Comparison of ENCODE assay signal across 4 cellular contexts in the genomic region with DNA sequence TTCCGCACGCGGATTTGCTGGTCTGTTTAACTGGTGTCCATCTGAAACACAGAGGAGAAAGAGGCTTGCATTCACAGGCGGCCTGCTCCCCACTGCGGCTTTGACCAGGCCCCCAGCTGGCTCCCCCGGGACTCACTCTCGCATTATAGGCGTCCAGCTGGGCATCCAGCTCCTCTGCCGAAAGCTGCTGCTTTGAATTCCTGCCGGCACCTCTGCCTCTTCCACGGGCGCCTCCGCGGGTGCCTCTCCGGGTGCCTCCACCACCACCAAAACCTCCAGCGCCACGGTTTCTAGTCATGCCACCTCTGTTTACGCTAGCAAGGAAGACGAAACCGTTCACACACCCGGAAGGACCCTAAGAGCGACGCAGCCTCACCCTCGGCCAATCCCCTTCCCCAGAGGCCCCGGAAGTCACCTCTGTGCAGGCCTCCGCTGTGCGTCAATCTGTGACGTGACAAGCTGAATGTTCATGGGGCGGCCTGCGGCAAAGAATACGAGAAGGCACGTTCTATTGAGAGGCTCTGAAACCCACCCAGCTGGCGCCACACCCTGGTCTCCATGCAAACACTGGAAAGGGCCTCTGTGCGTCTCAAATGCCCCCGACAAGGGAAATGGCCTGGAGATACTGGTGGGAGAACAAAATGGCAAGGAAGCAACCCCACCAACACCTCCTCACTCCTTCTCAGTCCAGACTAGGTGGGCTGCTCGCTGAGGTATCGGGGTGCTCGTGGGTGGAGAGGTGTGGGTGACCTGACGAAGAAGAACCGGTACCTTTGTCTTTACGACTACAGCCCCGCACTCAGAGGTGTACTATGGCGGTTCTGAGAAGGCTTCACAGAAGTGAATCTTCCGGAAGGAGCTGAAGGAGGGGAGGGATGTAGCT.
A peak's percentile ranks its signal among the peaks of the same experiment; 100 is the strongest.
TF ChIP-seq lines count a peak whose summit lies in the region.

No MANE protein-coding gene starts in this region.

TF ChIP-seq in SK-N-SH, 30 proteins besides CTCF, POLR2A, EP300 and RAD21 (continues in another document):
- TF ChIP-seq, protein P1, sequence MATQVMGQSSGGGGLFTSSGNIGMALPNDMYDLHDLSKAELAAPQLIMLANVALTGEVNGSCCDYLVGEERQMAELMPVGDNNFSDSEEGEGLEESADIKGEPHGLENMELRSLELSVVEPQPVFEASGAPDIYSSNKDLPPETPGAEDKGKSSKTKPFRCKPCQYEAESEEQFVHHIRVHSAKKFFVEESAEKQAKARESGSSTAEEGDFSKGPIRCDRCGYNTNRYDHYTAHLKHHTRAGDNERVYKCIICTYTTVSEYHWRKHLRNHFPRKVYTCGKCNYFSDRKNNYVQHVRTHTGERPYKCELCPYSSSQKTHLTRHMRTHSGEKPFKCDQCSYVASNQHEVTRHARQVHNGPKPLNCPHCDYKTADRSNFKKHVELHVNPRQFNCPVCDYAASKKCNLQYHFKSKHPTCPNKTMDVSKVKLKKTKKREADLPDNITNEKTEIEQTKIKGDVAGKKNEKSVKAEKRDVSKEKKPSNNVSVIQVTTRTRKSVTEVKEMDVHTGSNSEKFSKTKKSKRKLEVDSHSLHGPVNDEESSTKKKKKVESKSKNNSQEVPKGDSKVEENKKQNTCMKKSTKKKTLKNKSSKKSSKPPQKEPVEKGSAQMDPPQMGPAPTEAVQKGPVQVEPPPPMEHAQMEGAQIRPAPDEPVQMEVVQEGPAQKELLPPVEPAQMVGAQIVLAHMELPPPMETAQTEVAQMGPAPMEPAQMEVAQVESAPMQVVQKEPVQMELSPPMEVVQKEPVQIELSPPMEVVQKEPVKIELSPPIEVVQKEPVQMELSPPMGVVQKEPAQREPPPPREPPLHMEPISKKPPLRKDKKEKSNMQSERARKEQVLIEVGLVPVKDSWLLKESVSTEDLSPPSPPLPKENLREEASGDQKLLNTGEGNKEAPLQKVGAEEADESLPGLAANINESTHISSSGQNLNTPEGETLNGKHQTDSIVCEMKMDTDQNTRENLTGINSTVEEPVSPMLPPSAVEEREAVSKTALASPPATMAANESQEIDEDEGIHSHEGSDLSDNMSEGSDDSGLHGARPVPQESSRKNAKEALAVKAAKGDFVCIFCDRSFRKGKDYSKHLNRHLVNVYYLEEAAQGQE (IDR thresholded peaks at IDR 0.05; ENCODE audit: low read depth, low read length), result no peak
- no peak for TF ChIP-seq SIN3A (IDR thresholded peaks at IDR 0.05; ENCODE audit: borderline replicate concordance, low read depth, low read length)
- no peak for TF ChIP-seq FOSL2 (IDR thresholded peaks at IDR 0.05; ENCODE audit: borderline replicate concordance, low read depth)
- TF ChIP-seq CHD2 (IDR thresholded peaks at IDR 0.05; ENCODE audit: low read length, partially characterized antibody), result no peak
- no peak for TF ChIP-seq FOXM1 (IDR thresholded peaks at IDR 0.05; ENCODE audit: low read depth)
- TF ChIP-seq, protein P2, sequence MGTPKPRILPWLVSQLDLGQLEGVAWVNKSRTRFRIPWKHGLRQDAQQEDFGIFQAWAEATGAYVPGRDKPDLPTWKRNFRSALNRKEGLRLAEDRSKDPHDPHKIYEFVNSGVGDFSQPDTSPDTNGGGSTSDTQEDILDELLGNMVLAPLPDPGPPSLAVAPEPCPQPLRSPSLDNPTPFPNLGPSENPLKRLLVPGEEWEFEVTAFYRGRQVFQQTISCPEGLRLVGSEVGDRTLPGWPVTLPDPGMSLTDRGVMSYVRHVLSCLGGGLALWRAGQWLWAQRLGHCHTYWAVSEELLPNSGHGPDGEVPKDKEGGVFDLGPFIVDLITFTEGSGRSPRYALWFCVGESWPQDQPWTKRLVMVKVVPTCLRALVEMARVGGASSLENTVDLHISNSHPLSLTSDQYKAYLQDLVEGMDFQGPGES (IDR thresholded peaks at IDR 0.05; ENCODE audit: low read depth, low read length), result no peak
- no peak for TF ChIP-seq FOXJ3 (CRISPR knock-in tag; IDR thresholded peaks at IDR 0.05)
- TF ChIP-seq TAF1 (IDR thresholded peaks at IDR 0.05; ENCODE audit: borderline replicate concordance, low read depth, low read length), result no peak
- no peak for TF ChIP-seq SMC3 (IDR thresholded peaks at IDR 0.05; ENCODE audit: low read depth, low read length)
- TF ChIP-seq JUND (IDR thresholded peaks at IDR 0.05), result no peak

TF ChIP-seq in SK-N-SH treated with all-trans-retinoic acid at 6 μM for 48 hours, 23 proteins besides CTCF, POLR2A, EP300 and RAD21 (continues in another document):
- TF ChIP-seq BACH2 (CRISPR knock-in tag; IDR thresholded peaks at IDR 0.05; ENCODE audit: borderline replicate concordance) (no peak), ESRRG (CRISPR knock-in tag; IDR thresholded peaks at IDR 0.05) (no peak), GLIS3 (CRISPR knock-in tag; IDR thresholded peaks at IDR 0.05) (no peak), ISL1 (CRISPR knock-in tag; IDR thresholded peaks at IDR 0.05) (no peak), SNAI2 (CRISPR knock-in tag; IDR thresholded peaks at IDR 0.05) (no peak), PPARA (CRISPR knock-in tag; IDR thresholded peaks at IDR 0.05; ENCODE audit: borderline replicate concordance) (no peak), ZFP3 (CRISPR knock-in tag; IDR thresholded peaks at IDR 0.05) (no peak)
- TF ChIP-seq, protein P3, sequence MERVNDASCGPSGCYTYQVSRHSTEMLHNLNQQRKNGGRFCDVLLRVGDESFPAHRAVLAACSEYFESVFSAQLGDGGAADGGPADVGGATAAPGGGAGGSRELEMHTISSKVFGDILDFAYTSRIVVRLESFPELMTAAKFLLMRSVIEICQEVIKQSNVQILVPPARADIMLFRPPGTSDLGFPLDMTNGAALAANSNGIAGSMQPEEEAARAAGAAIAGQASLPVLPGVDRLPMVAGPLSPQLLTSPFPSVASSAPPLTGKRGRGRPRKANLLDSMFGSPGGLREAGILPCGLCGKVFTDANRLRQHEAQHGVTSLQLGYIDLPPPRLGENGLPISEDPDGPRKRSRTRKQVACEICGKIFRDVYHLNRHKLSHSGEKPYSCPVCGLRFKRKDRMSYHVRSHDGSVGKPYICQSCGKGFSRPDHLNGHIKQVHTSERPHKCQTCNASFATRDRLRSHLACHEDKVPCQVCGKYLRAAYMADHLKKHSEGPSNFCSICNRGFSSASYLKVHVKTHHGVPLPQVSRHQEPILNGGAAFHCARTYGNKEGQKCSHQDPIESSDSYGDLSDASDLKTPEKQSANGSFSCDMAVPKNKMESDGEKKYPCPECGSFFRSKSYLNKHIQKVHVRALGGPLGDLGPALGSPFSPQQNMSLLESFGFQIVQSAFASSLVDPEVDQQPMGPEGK (CRISPR knock-in tag; IDR thresholded peaks at IDR 0.05; ENCODE audit: borderline replicate concordance), result no peak

TF ChIP-seq in HCT116, 20 proteins besides CTCF, POLR2A, EP300 and RAD21:
- TF ChIP-seq CEBPB (IDR thresholded peaks at IDR 0.05; ENCODE audit: low read depth) (no peak), SP1 (IDR thresholded peaks at IDR 0.05; ENCODE audit: low read depth) (no peak), SIN3A (IDR thresholded peaks at IDR 0.05; ENCODE audit: low read depth) (no peak), ZBTB33 (IDR thresholded peaks at IDR 0.05; ENCODE audit: extremely low read depth, insufficient replicate concordance, low read length) (no peak), CBX3 (IDR thresholded peaks at IDR 0.05; ENCODE audit: low read depth) (no peak), ELF1 (IDR thresholded peaks at IDR 0.05; ENCODE audit: borderline replicate concordance, low read depth) (no peak), ZNF274 (IDR thresholded peaks at IDR 0.05; ENCODE audit: low read depth, low read length) (no peak), FOSL1 (IDR thresholded peaks at IDR 0.05; ENCODE audit: low read depth) (no peak), SRF (IDR thresholded peaks at IDR 0.05; ENCODE audit: low read depth) (no peak), ZFX (IDR thresholded peaks at IDR 0.05) (no peak), YY1 (IDR thresholded peaks at IDR 0.05; ENCODE audit: extremely low read depth, insufficient replicate concordance, low read depth, low read length) (no peak), EZH2 (IDR thresholded peaks at IDR 0.05) (no peak)
- TF ChIP-seq, protein P4, sequence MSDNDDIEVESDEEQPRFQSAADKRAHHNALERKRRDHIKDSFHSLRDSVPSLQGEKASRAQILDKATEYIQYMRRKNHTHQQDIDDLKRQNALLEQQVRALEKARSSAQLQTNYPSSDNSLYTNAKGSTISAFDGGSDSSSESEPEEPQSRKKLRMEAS (IDR thresholded peaks at IDR 0.05), result no peak
- TF ChIP-seq, protein P5, sequence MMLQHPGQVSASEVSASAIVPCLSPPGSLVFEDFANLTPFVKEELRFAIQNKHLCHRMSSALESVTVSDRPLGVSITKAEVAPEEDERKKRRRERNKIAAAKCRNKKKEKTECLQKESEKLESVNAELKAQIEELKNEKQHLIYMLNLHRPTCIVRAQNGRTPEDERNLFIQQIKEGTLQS (IDR thresholded peaks at IDR 0.05), result no peak

TF ChIP-seq in K562, 482 proteins besides CTCF, POLR2A, EP300 and RAD21:
- peak; percentile 76 for TF ChIP-seq RBFOX2 (IDR thresholded peaks at IDR 0.05; ENCODE audit: low read depth, low read length)
- peak; percentile 68 for TF ChIP-seq POLR2G (IDR thresholded peaks at IDR 0.05; ENCODE audit: low read depth, low read length)
- TF ChIP-seq TBP (optimal IDR thresholded peaks at IDR 0.05; ENCODE audit: low read depth, low read length), result no peak
- TF ChIP-seq, protein P6, sequence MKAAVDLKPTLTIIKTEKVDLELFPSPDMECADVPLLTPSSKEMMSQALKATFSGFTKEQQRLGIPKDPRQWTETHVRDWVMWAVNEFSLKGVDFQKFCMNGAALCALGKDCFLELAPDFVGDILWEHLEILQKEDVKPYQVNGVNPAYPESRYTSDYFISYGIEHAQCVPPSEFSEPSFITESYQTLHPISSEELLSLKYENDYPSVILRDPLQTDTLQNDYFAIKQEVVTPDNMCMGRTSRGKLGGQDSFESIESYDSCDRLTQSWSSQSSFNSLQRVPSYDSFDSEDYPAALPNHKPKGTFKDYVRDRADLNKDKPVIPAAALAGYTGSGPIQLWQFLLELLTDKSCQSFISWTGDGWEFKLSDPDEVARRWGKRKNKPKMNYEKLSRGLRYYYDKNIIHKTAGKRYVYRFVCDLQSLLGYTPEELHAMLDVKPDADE (conservative IDR thresholded peaks at IDR 0.05; ENCODE audit: control insufficient read depth, low read depth, low read length), result no peak
- TF ChIP-seq PURB (CRISPR knock-in tag; IDR thresholded peaks at IDR 0.05; ENCODE audit: low read depth), result no peak
- TF ChIP-seq, protein P7, sequence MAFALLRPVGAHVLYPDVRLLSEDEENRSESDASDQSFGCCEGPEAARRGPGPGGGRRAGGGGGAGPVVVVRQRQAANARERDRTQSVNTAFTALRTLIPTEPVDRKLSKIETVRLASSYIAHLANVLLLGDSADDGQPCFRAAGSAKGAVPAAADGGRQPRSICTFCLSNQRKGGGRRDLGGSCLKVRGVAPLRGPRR (CRISPR knock-in tag; IDR thresholded peaks at IDR 0.05), result no peak
